ENCODE assay signal across 9 cellular contexts in genomic region chr5:141878186-141878770, GRCh38. TPM values are rescaled to one million over a fixed set of nuclear protein-coding genes. Genes with fewer than 3 reads are reported as not detected.
DNase-seq lines count a peak whose midpoint lies in the region; ATAC-seq, FAIRE-seq and TF ChIP-seq lines count a peak whose summit lies in the region.
"Had no signal": no experiment of that assay in that cellular context is flagged by ENCODE, and none has a peak within 500 bp of the region (broad histone marks: within the 10 kb centered on the region; RNA-seq: fewer than 3 reads in every experiment).

TSS of gene PCDH1 (minus strand) at chr5:141878410. CDS start at chr5:141878262, 148 bp downstream.

- no peaks in the 10 kb centered on the region for H3K9me3 ChIP-seq in HepG2 (ENCODE audit: low read length)

- peak within 1 kb of the TSS; percentile 81 for H3K4me2 ChIP-seq in HepG2 (ENCODE audit: low read depth, low read length)

- ATAC-seq in activated CD8-positive, alpha-beta memory T cell treated with anti-CD3 and anti-CD28 coated beads, Interleukin-2, amount 10 ng/mL, durations not matched to agents 7 days and 5 days = peak; percentile 18
- ATAC-seq in T-cell (replicated peaks in 1 of 4) (peak; percentile 40 to 52 (median 44)), HepG2 (peak; percentile 54), GM19035 (IDR thresholded peaks at IDR 0.05; ENCODE audit: unreplicated experiment) (no peak)

- no peaks in the 10 kb centered on the region for H3K36me3 ChIP-seq in HepG2 (replicated peaks in 1 of 2; ENCODE audit: control insufficient read depth in 1 of 2, insufficient read depth in 2 of 2, low read length in 2 of 2)

- H3K27ac Mint-ChIP-seq in activated CD8-positive, alpha-beta memory T cell treated with anti-CD3 and anti-CD28 coated beads, Interleukin-2, amount 10 ng/mL, durations not matched to agents 7 days and 5 days = peak within 1 kb of the TSS; percentile 8
- no peak within 1 kb of the TSS for H3K27ac Mint-ChIP-seq in T-cell

- H3K4me1 ChIP-seq in HepG2 (ENCODE audit: insufficient read depth, low read length) = peaks cover 64% of the 10 kb centered on the region

- H3K4me1 Mint-ChIP-seq in activated CD8-positive, alpha-beta memory T cell treated with anti-CD3 and anti-CD28 coated beads, Interleukin-2, amount 10 ng/mL, durations not matched to agents 7 days and 5 days = peaks cover 22% of the 10 kb centered on the region
- peaks cover 26 to 32% (median 29%) of the 10 kb centered on the region in 3 donors for H3K4me1 Mint-ChIP-seq in T-cell

- WGBS in HepG2 (ENCODE audit: low lambda C conversion rate) = 3% methylated on average over 3 of the region's 64 CpGs

- peaks cover 1% of the 10 kb centered on the region for H3K36me3 Mint-ChIP-seq in activated CD8-positive, alpha-beta memory T cell treated with anti-CD3 and anti-CD28 coated beads, Interleukin-2, amount 10 ng/mL, durations not matched to agents 7 days and 5 days
- H3K36me3 Mint-ChIP-seq in T-cell = no peaks in the 10 kb centered on the region

- in situ Hi-C loops in HepG2 (cut with HindIII; ENCODE audit: extremely low pct_ligation_motif_present, low pct_unique_long_range_greater_than_20kb) = loop anchor here (5.0 kb wide), 1 partner anchor 176 kb away; no protein-coding TSS in a partner anchor

- H3K4me3 Mint-ChIP-seq in activated CD8-positive, alpha-beta memory T cell treated with anti-CD3 and anti-CD28 coated beads, Interleukin-2, amount 10 ng/mL, durations not matched to agents 7 days and 5 days = peak within 1 kb of the TSS; percentile 38
- H3K4me3 Mint-ChIP-seq in T-cell = peak within 1 kb of the TSS; percentile 67 to 81 (median 80)

- no peaks in the 10 kb centered on the region for H3K9me3 Mint-ChIP-seq in activated CD8-positive, alpha-beta memory T cell treated with anti-CD3 and anti-CD28 coated beads, Interleukin-2, amount 10 ng/mL, durations not matched to agents 7 days and 5 days (ENCODE audit: low read depth)
- H3K9me3 Mint-ChIP-seq in T-cell = no peaks in the 10 kb centered on the region

- TF ChIP-seq CTCF in dorsolateral prefrontal cortex (IDR thresholded peaks at IDR 0.05 in 54 of 56, conservative IDR thresholded peaks at IDR 0.05 in 2 of 56; ENCODE audit: low read depth in 1 of 56, partially characterized antibody in 56 of 56) = peak in 2 of 56 donors; percentile 10 to 15
- TF ChIP-seq CTCF in HepG2 (CRISPR knock-in tag; IDR thresholded peaks at IDR 0.05) = no peak

- H4K20me1 ChIP-seq in HepG2 (ENCODE audit: insufficient read depth, low read length) = no peaks in the 10 kb centered on the region

- CTCF ChIA-PET in activated CD8-positive, alpha-beta memory T cell treated with anti-CD3 and anti-CD28 coated beads, Interleukin-2, amount 10 ng/mL, durations not matched to agents 7 days and 5 days (lab: Charles Lee) = interaction anchor here (0.8 to 11.9 kb wide), 34 partner anchors 9 to 241 kb away, joined by 3 to 333 read pairs (median 6); partner anchors contain the start of genes ARAP3, DELE1, FCHSD1 and HDAC3
- CTCF ChIA-PET in T-cell (lab: Charles Lee) (interaction anchor here (0.6 to 5.3 kb wide), 17 partner anchors 8 to 286 kb away, joined by 3 to 54 read pairs (median 5); partner anchors contain the start of genes PCDH12 (in 1 of the 2) and RNF14 (in 1 of the 2)), HepG2 (lab: Yijun Ruan, JAX; ENCODE audit: low intra/inter-chr PET ratio, low total read pairs) (interaction anchor here (1.0 to 2.1 kb wide), 3 partner anchors 82 to 186 kb away, joined by 5 to 19 read pairs (median 16); no protein-coding TSS in a partner anchor)

- BruUV-seq in HepG2 (replicated peaks; lab: Mats Ljungman, UMichigan) = no TSS peak

- FAIRE-seq in HepG2 (lab: Jason Lieb, UNC) = no peak
- FAIRE-seq: endometrium had no signal

- TF ChIP-seq EP300 in HepG2 (IDR thresholded peaks at IDR 0.05; ENCODE audit: low read depth in 2 of 2, low read length in 2 of 2) = no peak
- no peak for TF ChIP-seq EP300 in HepG2 (CRISPR knock-in tag; IDR thresholded peaks at IDR 0.05; ENCODE audit: borderline replicate concordance)

- TF ChIP-seq RAD21 in HepG2 (CRISPR knock-in tag; IDR thresholded peaks at IDR 0.05) = no peak

- H3K4me3 ChIP-seq in dorsolateral prefrontal cortex (peak within 1 kb of the TSS; percentile 65 to 97 (median 88)), HepG2 (replicated peaks in 1 of 3; ENCODE audit: insufficient read depth in 1 of 3, low read depth in 2 of 3, low read length in 3 of 3) (peak within 1 kb of the TSS; percentile 50 to 73 (median 52))

- intact Hi-C loops in dorsolateral prefrontal cortex (cut with DNase I) (loop anchor here (2.0 to 5.0 kb wide), 8 partner anchors 55 to 185 kb away; partner anchors contain the start of gene RNF14 (in 1 of the 2)), HepG2 (cut with micrococcal nuclease; ENCODE audit: unreplicated experiment) (loop anchor here (1.0 to 5.0 kb wide), 4 partner anchors 51 to 185 kb away; no protein-coding TSS in a partner anchor)

- no peak within 1 kb of the TSS for H2AFZ ChIP-seq in HepG2 (ENCODE audit: low read length)

- H3K27ac ChIP-seq in dorsolateral prefrontal cortex (peak within 1 kb of the TSS; percentile 90 to 99 (median 98)), HepG2 (ENCODE audit: extremely low read length, insufficient read depth, low read length) (no peak within 1 kb of the TSS)

- POLR2A ChIA-PET in T-cell (lab: Charles Lee) = interaction anchor here in 1 of 2 donors (0.6 kb wide), 1 partner anchor 38 kb away, joined by 3 read pairs; no protein-coding TSS in a partner anchor
- POLR2A ChIA-PET in HepG2 (lab: Yijun Ruan, JAX) = interaction anchor here (0.5 to 1.3 kb wide), 4 partner anchors 28 to 175 kb away, joined by 3 to 4 read pairs (median 3); partner anchors contain the start of gene DELE1

- H3K27me3 ChIP-seq in dorsolateral prefrontal cortex (no peaks in the 10 kb centered on the region), HepG2 (ENCODE audit: control insufficient read depth in 1 of 2, insufficient read depth in 2 of 2, low read length in 2 of 2) (peaks cover 14 to 56% of the 10 kb centered on the region in 2 experiments)

- peaks cover 86% of the 10 kb centered on the region for H3K27me3 Mint-ChIP-seq in activated CD8-positive, alpha-beta memory T cell treated with anti-CD3 and anti-CD28 coated beads, Interleukin-2, amount 10 ng/mL, durations not matched to agents 7 days and 5 days
- H3K27me3 Mint-ChIP-seq in T-cell = peaks cover 72 to 78% of the 10 kb centered on the region in 2 donors

- no peak within 1 kb of the TSS for H3K9ac ChIP-seq in HepG2 (ENCODE audit: insufficient read depth, low read depth, low read length)

- DNase-seq in activated CD8-positive, alpha-beta memory T cell treated with anti-CD3 and anti-CD28 coated beads, Interleukin-2, amount 10 ng/mL, durations not matched to agents 7 days and 5 days = no peak
- no peak for DNase-seq in activated CD8-positive, alpha-beta memory T cell treated with anti-CD3 and anti-CD28 coated beads, Interleukin-2, amount 50 U/mL, for 48 hours
- DNase-seq in T-cell (peak in 11 of 34 experiments; percentile 11 to 46 (median 26)), dorsolateral prefrontal cortex (peak in 6 of 10 donors; percentile 58 to 73 (median 68)), HepG2 (ENCODE audit: low spot score) (no peak), COLO829 (ENCODE audit: low spot score) (no peak)
- DNase-seq in stimulated activated naive CD4-positive, alpha-beta T cell (lab: John Stamatoyannopoulos, UW) = peak in 4 of 6 experiments; percentile 6 to 61 (median 34)

- H3K79me2 ChIP-seq in HepG2 (ENCODE audit: insufficient read depth, low read length) = no peaks in the 10 kb centered on the region

- no peak for TF ChIP-seq POLR2A in HepG2 (IDR thresholded peaks at IDR 0.05; ENCODE audit: insufficient read depth in 1 of 2, low read depth in 2 of 2, low read length in 2 of 2)

TF ChIP-seq in HepG2, 621 proteins besides CTCF, POLR2A, EP300 and RAD21 (continues in another document):
- TF ChIP-seq ZNF652 (CRISPR knock-in tag; IDR thresholded peaks at IDR 0.05; ENCODE audit: borderline replicate concordance, low read depth) = no peak
- no peak for TF ChIP-seq ZNF792 (CRISPR knock-in tag; IDR thresholded peaks at IDR 0.05)

RNA-seq across cellular contexts. Expression of gene PCDH1, which starts in this region (rescaled TPM):
- total RNA-seq in activated CD8-positive, alpha-beta memory T cell treated with anti-CD3 and anti-CD28 coated beads, Interleukin-2, amount 10 ng/mL, durations not matched to agents 7 days and 5 days = not detected
- 1 to 10 TPM in 2 of 5 donors, under 1 TPM in 3; 0.23 to 3.0 (median 0.82) TPM for total RNA-seq in T-cell
- 100 to 1,000 TPM in 12 of 120 experiments, 10 to 100 TPM in 108; 37.8 to 132 (median 87.1) TPM for total RNA-seq in dorsolateral prefrontal cortex
- total RNA-seq in HepG2 (2016; rRNA removed; fragmentation: Illumina TruSeq; extraction: Trizol) = 0.11 and 0.13 TPM in 2 replicates
- total RNA-seq in HepG2 (2016; cell fraction: cytosol; rRNA removed; fragmentation: Illumina TruSeq; extraction: Trizol; ENCODE audit: low read depth) = not detected in 2 replicates
- total RNA-seq in HepG2 (2016; cell fraction: insoluble cytoplasmic fraction; rRNA removed; fragmentation: Illumina TruSeq; extraction: Trizol) = 0.09 TPM in 1 of 2 replicates, not detected in the other
- not detected in 2 replicates for total RNA-seq in HepG2 (2016; cell fraction: membrane; rRNA removed; fragmentation: Illumina TruSeq; extraction: Trizol)
- 0.31 TPM in 1 of 2 replicates, not detected in the other for total RNA-seq in HepG2 (2016; cell fraction: nucleus; rRNA removed; fragmentation: Illumina TruSeq; extraction: Trizol)
- polyA plus RNA-seq in HepG2 (2011; rRNA removed) = 0.83 and 1.3 TPM in 2 replicates
- 0.85 and 1.0 TPM in 2 replicates for polyA plus RNA-seq in HepG2 (2011; cell fraction: cytosol; rRNA removed)
- 0.83 and 0.90 TPM in 2 replicates for polyA plus RNA-seq in HepG2 (2011; cell fraction: nucleus; rRNA removed)
- 0.80 and 1.3 TPM in 2 replicates for polyA plus RNA-seq in HepG2 (2012)
- 0.08 TPM in 1 of 2 replicates, not detected in the other for polyA plus RNA-seq in HepG2 (2016; cell fraction: cytosol; fragmentation: Illumina TruSeq; extraction: Trizol; ENCODE audit: low read depth)
- polyA plus RNA-seq in HepG2 (2016; cell fraction: insoluble cytoplasmic fraction; fragmentation: Illumina TruSeq; extraction: Trizol; ENCODE audit: low read depth) = 0.11 TPM in 1 of 2 replicates, not detected in the other
- polyA plus RNA-seq in HepG2 (2016; cell fraction: membrane; fragmentation: Illumina TruSeq; extraction: Trizol; ENCODE audit: low read depth) = not detected in 2 replicates
- polyA plus RNA-seq in HepG2 (2016; cell fraction: nucleus; fragmentation: Illumina TruSeq; extraction: Trizol; ENCODE audit: insufficient read depth, low read depth) = 0.25 TPM in 1 of 2 replicates, not detected in the other
- 2.1 and 10.8 TPM in 2 replicates for polyA minus RNA-seq in HepG2 (2011; rRNA and poly(A)+ RNA removed; ENCODE audit: low replicate concordance)
- 1.6 and 1.9 TPM in 2 replicates for polyA minus RNA-seq in HepG2 (2011; cell fraction: cytosol; rRNA and poly(A)+ RNA removed)
- 0.75 and 0.77 TPM in 2 replicates for polyA minus RNA-seq in HepG2 (2011; cell fraction: nucleus; rRNA and poly(A)+ RNA removed)

Comparison
In these comparisons a context has a peak if more than half of its experiments do, and no peak if none do; other contexts are left out.
1. RNA of gene PCDH1 (total RNA-seq): 37.8 to 132 TPM in dorsolateral prefrontal cortex; 0.23 to 3.0 TPM in T-cell, 0.09 to 0.31 TPM in HepG2 and not detected in activated CD8-positive, alpha-beta memory T cell treated with anti-CD3 and anti-CD28 coated beads, Interleukin-2, amount 10 ng/mL, durations not matched to agents 7 days and 5 days; every median in the first group is over 4 times any median in the second.
2. Peak in ATAC-seq in activated CD8-positive, alpha-beta memory T cell treated with anti-CD3 and anti-CD28 coated beads, Interleukin-2, amount 10 ng/mL, durations not matched to agents 7 days and 5 days; RNA of the gene not detected or under 1 TPM.
3. DNase-seq: peak in dorsolateral prefrontal cortex (6 of 10) and stimulated activated naive CD4-positive, alpha-beta T cell (4 of 6); none in activated CD8-positive, alpha-beta memory T cell treated with anti-CD3 and anti-CD28 coated beads, Interleukin-2, amount 10 ng/mL, durations not matched to agents 7 days and 5 days (single experiment), activated CD8-positive, alpha-beta memory T cell treated with anti-CD3 and anti-CD28 coated beads, Interleukin-2, amount 50 U/mL, for 48 hours (single experiment), HepG2 (single experiment) and COLO829 (single experiment).